ENCODE assay signal across 8 cellular contexts in the genomic region with DNA sequence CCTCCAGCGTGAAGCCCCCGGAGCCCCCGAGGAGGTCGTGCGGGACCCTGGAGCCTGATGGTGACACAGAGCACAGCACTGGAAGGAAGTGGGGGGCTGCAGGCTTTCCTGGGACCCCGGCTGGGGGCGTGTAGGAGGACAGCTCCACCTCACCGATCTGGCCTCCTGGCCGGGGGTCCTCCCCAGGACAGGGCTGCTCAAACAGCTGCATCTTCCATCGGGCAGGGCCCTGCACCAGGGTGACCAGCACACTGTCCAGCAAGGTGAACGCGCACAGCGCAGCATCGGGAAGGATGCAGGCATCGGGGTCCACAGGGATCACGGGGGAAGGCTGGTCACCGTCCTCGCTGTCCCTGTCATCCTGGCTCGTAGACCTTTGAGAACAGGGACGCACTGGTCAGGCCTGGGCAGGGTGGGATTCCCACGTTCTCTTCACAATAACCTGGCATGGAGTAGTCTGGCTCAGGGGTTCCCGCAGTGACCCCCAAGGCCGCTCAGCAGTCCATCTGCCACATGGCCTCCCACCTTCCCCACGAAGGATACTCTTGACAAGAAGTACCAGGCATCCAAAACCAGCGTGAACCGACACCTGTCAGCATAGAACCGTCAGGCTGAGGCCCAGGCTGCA. TPM values are rescaled to one million over a fixed set of nuclear protein-coding genes. Genes with fewer than 3 reads are reported as not detected.
DNase-seq lines count a peak whose midpoint lies in the region; ATAC-seq and TF ChIP-seq lines count a peak whose summit lies in the region.

No MANE protein-coding gene starts in this region.

- WGBS in lower leg skin, 2 donors: 77 to 79% methylated on average over 24 to 27 of the region's 27 CpGs

- ATAC-seq in HG03175 (IDR thresholded peaks at IDR 0.05; ENCODE audit: unreplicated experiment): no peak
- ATAC-seq in GM21526 (IDR thresholded peaks at IDR 0.05; ENCODE audit: low FRiP score, unreplicated experiment): no peak

- H3K27ac ChIP-seq in KOPT-K1 (ENCODE audit: low read depth, low read length, poor library complexity, severe bottlenecking): peak overlapping the region; percentile 68

- TF ChIP-seq POLR2A in lower leg skin (IDR thresholded peaks at IDR 0.05): no peak

- no peaks in the 10 kb centered on the region for H3K27me3 ChIP-seq in mucosa of stomach (ENCODE audit: control insufficient read depth, insufficient read depth, low read length)

- POLR2A ChIA-PET in AG04449 (lab: Yijun Ruan, JAX): interaction anchor here (0.6 kb wide), 1 partner anchor 20 kb away, joined by 3 read pairs; no protein-coding TSS in a partner anchor

- DNase-seq in AG04449 (ENCODE audit: low read depth, low spot score) (no peak), choroid plexus epithelial cell (ENCODE audit: low read depth) (no peak), lower leg skin (ENCODE audit: low spot score in 2 of 2) (no peak)
- no peak for DNase-seq in activated CD4-positive, alpha-beta T cell treated with anti-CD3 and anti-CD28 coated beads, Interleukin-2, amount 50 U/mL, for 48 hours

- TF ChIP-seq CTCF in AG04449 (IDR thresholded peaks at IDR 0.05; ENCODE audit: insufficient read depth, low read length, missing control alignments): no peak
- TF ChIP-seq CTCF in choroid plexus epithelial cell (conservative IDR thresholded peaks at IDR 0.05; ENCODE audit: low read depth, low read length): no peak
- TF ChIP-seq CTCF in lower leg skin (IDR thresholded peaks at IDR 0.05): no peak

- no peaks in the 10 kb centered on the region for H3K9me3 ChIP-seq in KOPT-K1 (ENCODE audit: insufficient read depth, low read length, poor library complexity, severe bottlenecking)
- no peaks in the 10 kb centered on the region for H3K9me3 ChIP-seq in mucosa of stomach (ENCODE audit: control insufficient read depth, low read length)

- H3K36me3 ChIP-seq in KOPT-K1 (ENCODE audit: insufficient read depth, low read length): peaks cover 47% of the 10 kb centered on the region
- no peaks in the 10 kb centered on the region for H3K36me3 ChIP-seq in mucosa of stomach (ENCODE audit: control insufficient read depth, insufficient read depth, low read length)

- H3K4me3 ChIP-seq in AG04449 (ENCODE audit: low read depth, low read length) (peak overlapping the region; percentile 91), choroid plexus epithelial cell (ENCODE audit: low read depth, low read length) (peak overlapping the region; percentile 92), mucosa of stomach (ENCODE audit: low read length) (peak overlapping the region; percentile 74), lower leg skin (ENCODE audit: low read depth, poor library complexity, severe bottlenecking) (no peak overlapping the region)

- CTCF ChIA-PET in AG04449 (lab: Yijun Ruan, JAX): interaction anchor here (0.9 to 6.8 kb wide), 3 partner anchors 14 to 50 kb away, joined by 3 to 89 read pairs (median 4); no protein-coding TSS in a partner anchor

- intact Hi-C loops in lower leg skin (cut with DNase I; ENCODE audit: low total_unique reads): no loop called here

- H3K9ac ChIP-seq in mucosa of stomach (ENCODE audit: low read length): peak overlapping the region; percentile 66

- H3K4me1 ChIP-seq in mucosa of stomach (ENCODE audit: control insufficient read depth, insufficient read depth, low read length): peaks cover 24% of the 10 kb centered on the region

RNA-seq across cellular contexts. Expression of gene FAAP100, which starts 1.2 kb away (rescaled TPM):
- total RNA-seq in lower leg skin: 10 to 100 TPM; 19.4 to 34.3 (median 28.4) TPM

RNA-seq across cellular contexts. Expression of gene FSCN2, which starts 22.8 kb away (rescaled TPM):
- 1 to 10 TPM in 3 of 4 donors, under 1 TPM in 1; 0.46 to 2.7 (median 1.8) TPM for total RNA-seq in lower leg skin

RNA-seq across cellular contexts. Expression of gene ACTG1, which starts 38.3 kb away (rescaled TPM):
- 1,000 to 10,000 TPM; 3,349 to 4,521 (median 4,085) TPM for total RNA-seq in lower leg skin
